28 cellular contexts compared by ENCODE assay signal in the genomic region with DNA sequence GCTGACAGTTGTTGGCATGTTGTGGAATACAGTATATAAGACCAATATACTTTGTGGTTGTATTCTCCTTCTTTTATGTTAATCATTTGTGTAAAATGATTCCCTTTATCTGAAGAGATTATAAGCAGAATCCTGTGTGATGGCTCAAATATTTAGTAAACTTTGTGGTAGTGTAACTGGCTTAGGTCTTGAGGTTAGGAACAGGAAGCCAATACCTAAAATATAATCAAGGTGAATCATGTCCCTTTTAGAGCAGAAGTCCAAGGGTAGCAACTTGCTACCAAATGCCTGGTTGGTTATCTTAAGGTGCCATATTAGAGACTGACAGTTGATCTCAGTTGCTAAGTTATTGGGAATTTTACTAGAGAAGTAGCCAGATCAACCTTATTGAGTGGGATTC.
DNase-seq lines count a peak whose midpoint lies in the region; ATAC-seq lines count a peak whose summit lies in the region.
"Had no signal": no experiment of that assay in that cellular context is flagged by ENCODE, and none has a peak within 500 bp of the region (broad histone marks: within the 10 kb centered on the region; RNA-seq: fewer than 3 reads in every experiment).

No MANE protein-coding gene starts in this region.

- peaks cover 4% of the 10 kb centered on the region for H3K9me3 Mint-ChIP-seq in activated CD4-positive, alpha-beta memory T cell treated with anti-CD3 and anti-CD28 coated beads for 36 hours
- H3K9me3 Mint-ChIP-seq: neural crest cell had no signal

- H3K27ac Mint-ChIP-seq in activated CD4-positive, alpha-beta memory T cell treated with anti-CD3 and anti-CD28 coated beads for 36 hours = no peak overlapping the region
- H3K27ac Mint-ChIP-seq: activated naive CD8-positive, alpha-beta T cell treated with anti-CD3 and anti-CD28 coated beads, Interleukin-2, amount 50 U/mL, for 24 hours; progenitor cell of endocrine pancreas had no signal

- ATAC-seq in GM18517 (IDR thresholded peaks at IDR 0.05; ENCODE audit: unreplicated experiment) = no peak
- ATAC-seq: activated naive CD8-positive, alpha-beta T cell treated with anti-CD3 and anti-CD28 coated beads, Interleukin-2, amount 50 U/mL, for 24 hours; esophagus mucosa; GM12878; K562; lower lobe of right lung had no signal

- no peaks in the 10 kb centered on the region for H3K4me1 Mint-ChIP-seq in activated CD4-positive, alpha-beta memory T cell treated with anti-CD3 and anti-CD28 coated beads for 36 hours (ENCODE audit: low read depth)
- H3K4me1 Mint-ChIP-seq: activated naive CD8-positive, alpha-beta T cell treated with anti-CD3 and anti-CD28 coated beads, Interleukin-2, amount 50 U/mL, for 24 hours; neural crest cell had no signal

- CTCF ChIA-PET in activated CD4-positive, alpha-beta memory T cell treated with anti-CD3 and anti-CD28 coated beads for 36 hours (lab: Charles Lee) = no interaction called here

- H3K36me3 Mint-ChIP-seq in activated CD4-positive, alpha-beta memory T cell treated with anti-CD3 and anti-CD28 coated beads for 36 hours = no peaks in the 10 kb centered on the region

- no peak overlapping the region for H3K4me3 Mint-ChIP-seq in activated CD4-positive, alpha-beta memory T cell treated with anti-CD3 and anti-CD28 coated beads for 36 hours
- H3K4me3 Mint-ChIP-seq: activated naive CD8-positive, alpha-beta T cell treated with anti-CD3 and anti-CD28 coated beads, Interleukin-2, amount 50 U/mL, for 24 hours; neural crest cell had no signal

- POLR2A ChIA-PET in activated CD4-positive, alpha-beta memory T cell treated with anti-CD3 and anti-CD28 coated beads for 36 hours (lab: Charles Lee) = no interaction called here

- DNase-seq in A172 (ENCODE audit: low spot score) (peak; percentile 40), H4 (ENCODE audit: low spot score) (peak; percentile 46), amniotic epithelial cell (ENCODE audit: low read depth) (peak; percentile 80), glomerular visceral epithelial cell (ENCODE audit: extremely low spot score) (peak; percentile 33), NCI-H2196 (lab: John Stamatoyannopoulos, UW; ENCODE audit: unreplicated experiment) (no peak), NOMO-1 (lab: John Stamatoyannopoulos, UW; ENCODE audit: unreplicated experiment in 2 of 2) (no peak)
- no peak for DNase-seq in activated CD4-positive, alpha-beta memory T cell treated with anti-CD3 and anti-CD28 coated beads for 36 hours
- DNase-seq: activated CD8-positive, alpha-beta memory T cell treated with anti-CD3 and anti-CD28 coated beads for 24 hours; activated gamma-delta T cell treated with Interleukin-2 at 50 U/mL for 16 hours; activated naive CD8-positive, alpha-beta T cell treated with anti-CD3 and anti-CD28 coated beads, Interleukin-2, amount 50 U/mL, for 24 hours; activated T-cell treated with anti-CD3 and anti-CD28 coated beads, Interleukin-2, amount 50 U/mL, for 1 hour; colonic mucosa; COR-L47; DMS79; effector memory CD4-positive, alpha-beta T cell; kidney; lower lobe of right lung; NCI-H146; NCI-H524; Peyer's patch; SJCRH30; transverse colon had no signal

- no peaks in the 10 kb centered on the region for H3K27me3 Mint-ChIP-seq in activated CD4-positive, alpha-beta memory T cell treated with anti-CD3 and anti-CD28 coated beads for 36 hours
- H3K27me3 Mint-ChIP-seq: activated naive CD8-positive, alpha-beta T cell treated with anti-CD3 and anti-CD28 coated beads, Interleukin-2, amount 50 U/mL, for 24 hours; progenitor cell of endocrine pancreas had no signal

- intact Hi-C loops in activated CD4-positive, alpha-beta memory T cell treated with anti-CD3 and anti-CD28 coated beads for 36 hours (cut with micrococcal nuclease) = no loop called here

Comparison
In these comparisons a context has a peak if more than half of its experiments do, and no peak if none do; other contexts are left out.
1. DNase-seq: peak in A172 (single experiment), H4 (single experiment), amniotic epithelial cell (single experiment) and glomerular visceral epithelial cell (single experiment); none in NCI-H2196 (single experiment), activated CD4-positive, alpha-beta memory T cell treated with anti-CD3 and anti-CD28 coated beads for 36 hours (single experiment) and NOMO-1 (0 of 2).